8 cellular contexts compared by ENCODE assay signal in genomic region chr14:50829472-50830043, GRCh38. TPM values are rescaled to one million over a fixed set of nuclear protein-coding genes. Genes with fewer than 3 reads are reported as not detected.
A peak's percentile ranks its signal among the peaks of the same experiment; 100 is the strongest.
DNase-seq lines count a peak whose midpoint lies in the region; ATAC-seq and FAIRE-seq lines count a peak whose summit lies in the region.

No MANE protein-coding gene starts in this region.

- no peaks in the 10 kb centered on the region for H3K27me3 ChIP-seq in right cardiac atrium (ENCODE audit: control insufficient read depth, insufficient read depth)

- H3K4me3 ChIP-seq in right cardiac atrium (ENCODE audit: low read length) (peak overlapping the region; percentile 97), skin epidermis (peak overlapping the region; percentile 64 to 98 (median 92))

- H3K9me3 Mint-ChIP-seq in activated T-cell treated with anti-CD3 and anti-CD28 coated beads, Interleukin-2, amount 50 U/mL, for 4 hours: no peaks in the 10 kb centered on the region
- H3K9me3 Mint-ChIP-seq in activated CD4-positive, alpha-beta memory T cell treated with anti-CD3 and anti-CD28 coated beads for 36 hours: no peaks in the 10 kb centered on the region

- H3K27ac ChIP-seq in right cardiac atrium (ENCODE audit: low read length): peak overlapping the region; percentile 50
- H3K27ac ChIP-seq in skin epidermis: peak overlapping the region in 19 of 21 experiments; percentile 73 to 96 (median 90)

- H3K36me3 Mint-ChIP-seq in activated T-cell treated with anti-CD3 and anti-CD28 coated beads, Interleukin-2, amount 50 U/mL, for 4 hours (ENCODE audit: insufficient read depth): no peaks in the 10 kb centered on the region
- H3K36me3 Mint-ChIP-seq in activated CD4-positive, alpha-beta memory T cell treated with anti-CD3 and anti-CD28 coated beads for 36 hours: peaks cover 2% of the 10 kb centered on the region

- H3K27me3 Mint-ChIP-seq in activated T-cell treated with anti-CD3 and anti-CD28 coated beads, Interleukin-2, amount 50 U/mL, for 4 hours (ENCODE audit: low read depth): no peaks in the 10 kb centered on the region
- peaks cover 6% of the 10 kb centered on the region for H3K27me3 Mint-ChIP-seq in activated CD4-positive, alpha-beta memory T cell treated with anti-CD3 and anti-CD28 coated beads for 36 hours

- H3K4me3 Mint-ChIP-seq in activated T-cell treated with anti-CD3 and anti-CD28 coated beads, Interleukin-2, amount 50 U/mL, for 4 hours: peak overlapping the region; percentile 91
- peak overlapping the region; percentile 90 for H3K4me3 Mint-ChIP-seq in activated CD4-positive, alpha-beta memory T cell treated with anti-CD3 and anti-CD28 coated beads for 36 hours

- H3K4me1 ChIP-seq in right cardiac atrium (ENCODE audit: control insufficient read depth, insufficient read depth, low read length): peaks cover 4% of the 10 kb centered on the region

- DNase-seq in activated T-cell treated with anti-CD3 and anti-CD28 coated beads, Interleukin-2, amount 50 U/mL, for 4 hours: no peak
- no peak for DNase-seq in activated T-cell treated with anti-CD3 and anti-CD28 coated beads for 4 hours
- no peak for DNase-seq in activated CD4-positive, alpha-beta memory T cell treated with anti-CD3 and anti-CD28 coated beads for 36 hours
- no peak for DNase-seq in right cardiac atrium
- no peak for DNase-seq in HTR-8/SVneo (ENCODE audit: insufficient read length, low spot score)
- DNase-seq in RCC 7860 (ENCODE audit: low spot score): no peak

- intact Hi-C loops in activated CD4-positive, alpha-beta memory T cell treated with anti-CD3 and anti-CD28 coated beads for 36 hours (cut with micrococcal nuclease): loop anchor here (1.0 to 5.0 kb wide), 8 partner anchors 7 to 507 kb away; partner anchors contain the start of gene TMX1
- intact Hi-C loops in right cardiac atrium (cut with DNase I): no loop called here

- FAIRE-seq in HTR-8/SVneo (lab: Jason Lieb, UNC) (no peak), RCC 7860 (lab: Jason Lieb, UNC) (no peak)

- no peak for ATAC-seq in activated T-cell treated with anti-CD3 and anti-CD28 coated beads, Interleukin-2, amount 50 U/mL, for 4 hours
- ATAC-seq in right cardiac atrium (no peak), HG03139 (IDR thresholded peaks at IDR 0.05; ENCODE audit: unreplicated experiment) (no peak)

- POLR2A ChIA-PET in activated CD4-positive, alpha-beta memory T cell treated with anti-CD3 and anti-CD28 coated beads for 36 hours (lab: Charles Lee): interaction anchor here (0.7 to 1.7 kb wide), 7 partner anchors 11 to 161 kb away, joined by 3 to 9 read pairs (median 4); partner anchors contain the start of gene SAV1

- H3K9me3 ChIP-seq in right cardiac atrium (ENCODE audit: control insufficient read depth, low read length): no peaks in the 10 kb centered on the region

- peaks cover 63% of the 10 kb centered on the region for H3K4me1 Mint-ChIP-seq in activated T-cell treated with anti-CD3 and anti-CD28 coated beads, Interleukin-2, amount 50 U/mL, for 4 hours (ENCODE audit: low read depth)
- peaks cover 52% of the 10 kb centered on the region for H3K4me1 Mint-ChIP-seq in activated CD4-positive, alpha-beta memory T cell treated with anti-CD3 and anti-CD28 coated beads for 36 hours (ENCODE audit: low read depth)

- WGBS in right cardiac atrium: 18% methylated on average over 14 of the region's 14 CpGs

- H3K27ac Mint-ChIP-seq in activated CD4-positive, alpha-beta memory T cell treated with anti-CD3 and anti-CD28 coated beads for 36 hours: peak overlapping the region; percentile 61

- CTCF ChIA-PET in activated CD4-positive, alpha-beta memory T cell treated with anti-CD3 and anti-CD28 coated beads for 36 hours (lab: Charles Lee): interaction anchor here (0.7 to 2.9 kb wide), 5 partner anchors 31 to 509 kb away, joined by 3 to 25 read pairs (median 4); no protein-coding TSS in a partner anchor

RNA-seq across cellular contexts. Expression of gene NIN, which starts 1.4 kb away (rescaled TPM):
- 10 to 100 TPM; 43.9 to 50.2 (median 46.5) TPM for total RNA-seq in activated T-cell treated with anti-CD3 and anti-CD28 coated beads, Interleukin-2, amount 50 U/mL, for 4 hours
- 10 to 100 TPM; 44.7 to 44.8 TPM for total RNA-seq in activated CD4-positive, alpha-beta memory T cell treated with anti-CD3 and anti-CD28 coated beads for 36 hours
- 10 to 100 TPM; 44.3 to 53.2 (median 48.8) TPM for total RNA-seq in right cardiac atrium
- 24.4 TPM for polyA plus RNA-seq in right cardiac atrium

RNA-seq across cellular contexts. Expression of gene ABHD12B, which starts 42.3 kb away (rescaled TPM):
- total RNA-seq in activated T-cell treated with anti-CD3 and anti-CD28 coated beads, Interleukin-2, amount 50 U/mL, for 4 hours: not detected
- total RNA-seq in activated CD4-positive, alpha-beta memory T cell treated with anti-CD3 and anti-CD28 coated beads for 36 hours: not detected
- not detected for total RNA-seq in right cardiac atrium
- not detected for polyA plus RNA-seq in right cardiac atrium
